13 cellular contexts compared by ENCODE assay signal in genomic region chr3:112767177-112767576, GRCh38.
DNase-seq lines count a peak whose midpoint lies in the region; ATAC-seq and TF ChIP-seq lines count a peak whose summit lies in the region.
"Had no signal": no experiment of that assay in that cellular context is flagged by ENCODE, and none has a peak within 500 bp of the region (broad histone marks: within the 10 kb centered on the region; RNA-seq: fewer than 3 reads in every experiment).

No MANE protein-coding gene starts in this region.

- peak overlapping the region; percentile 14; the same call in 1 of the 2 replicates for H3K9ac ChIP-seq in OCI-LY3 (ENCODE audit: low read length)

- POLR2A ChIA-PET in activated CD4-positive, alpha-beta memory T cell treated with anti-CD3 and anti-CD28 coated beads for 36 hours (lab: Charles Lee), result no interaction called here

- no peaks in the 10 kb centered on the region for H3K36me3 ChIP-seq in OCI-LY3 (replicated peaks; ENCODE audit: low read depth, low read length)

- H3K27me3 Mint-ChIP-seq in naive B cell, result no peaks in the 10 kb centered on the region
- no peaks in the 10 kb centered on the region for H3K27me3 Mint-ChIP-seq in activated CD4-positive, alpha-beta memory T cell treated with anti-CD3 and anti-CD28 coated beads for 36 hours

- no peaks in the 10 kb centered on the region for H3K9me3 ChIP-seq in OCI-LY3 (ENCODE audit: insufficient read depth, low read length)

- no peak for TF ChIP-seq CTCF in OCI-LY3 (IDR thresholded peaks at IDR 0.05; ENCODE audit: low read depth, low read length)

- CTCF ChIA-PET in activated CD4-positive, alpha-beta memory T cell treated with anti-CD3 and anti-CD28 coated beads for 36 hours (lab: Charles Lee), result interaction anchor here (0.7 kb wide), 1 partner anchor 26 kb away, joined by 3 read pairs; no protein-coding TSS in a partner anchor

- peak overlapping the region; percentile 42 for H3K4me3 ChIP-seq in OCI-LY3 (ENCODE audit: low read length)

- no peak overlapping the region; the same call in 1 of the 2 replicates for H2AFZ ChIP-seq in OCI-LY3 (ENCODE audit: low read depth, low read length)

- H3K4me1 Mint-ChIP-seq in naive B cell, result peaks cover 11 to 20% (median 18%) of the 10 kb centered on the region in 3 donors
- H3K4me1 Mint-ChIP-seq in activated CD4-positive, alpha-beta memory T cell treated with anti-CD3 and anti-CD28 coated beads for 36 hours (ENCODE audit: low read depth), result peaks cover 24% of the 10 kb centered on the region

- no peaks in the 10 kb centered on the region for H3K36me3 Mint-ChIP-seq in naive B cell
- no peaks in the 10 kb centered on the region for H3K36me3 Mint-ChIP-seq in activated CD4-positive, alpha-beta memory T cell treated with anti-CD3 and anti-CD28 coated beads for 36 hours
- H3K36me3 Mint-ChIP-seq: natural killer cell had no signal

- H4K20me1 ChIP-seq in OCI-LY3 (ENCODE audit: insufficient read depth, low read length), result no peaks in the 10 kb centered on the region

- H3K4me1 ChIP-seq in OCI-LY3 (ENCODE audit: low read length), result peaks cover 42% of the 10 kb centered on the region

- H3K27ac ChIP-seq in OCI-LY3 (ENCODE audit: low read length), result peak overlapping the region; percentile 43

- H3K79me2 ChIP-seq in OCI-LY3 (ENCODE audit: low read length), result no peaks in the 10 kb centered on the region

- peak overlapping the region; percentile 72 for H3K4me2 ChIP-seq in OCI-LY3 (ENCODE audit: low read length)

- intact Hi-C loops in activated CD4-positive, alpha-beta memory T cell treated with anti-CD3 and anti-CD28 coated beads for 36 hours (cut with micrococcal nuclease), result no loop called here

- H3K9me3 Mint-ChIP-seq in naive B cell, result no peaks in the 10 kb centered on the region
- no peaks in the 10 kb centered on the region for H3K9me3 Mint-ChIP-seq in activated CD4-positive, alpha-beta memory T cell treated with anti-CD3 and anti-CD28 coated beads for 36 hours
- H3K9me3 Mint-ChIP-seq: activated T-cell treated with anti-CD3 and anti-CD28 coated beads, Interleukin-2, amount 50 U/mL, for 4 hours; natural killer cell had no signal

- H3K27ac Mint-ChIP-seq in naive B cell, result peak overlapping the region in 4 of 6 donors; percentile 9 to 73 (median 42)
- no peak overlapping the region for H3K27ac Mint-ChIP-seq in activated CD4-positive, alpha-beta memory T cell treated with anti-CD3 and anti-CD28 coated beads for 36 hours
- H3K27ac Mint-ChIP-seq: natural killer cell had no signal

- DNase-seq in naive B cell (peak; percentile 19), AG08396 (ENCODE audit: low spot score) (no peak), hippocampal formation (lab: John Stamatoyannopoulos, UW) (no peak)
- no peak for DNase-seq in activated CD4-positive, alpha-beta memory T cell treated with anti-CD3 and anti-CD28 coated beads for 36 hours
- DNase-seq: activated T-cell treated with anti-CD3 and anti-CD28 coated beads, Interleukin-2, amount 50 U/mL, for 4 hours; DMS79 treated with DMSO at 0.1 percent for 48 hours; natural killer cell; NCI-H2227 treated with DMSO at 0.1 percent for 48 hours; T-helper 1 cell had no signal

- peak overlapping the region in 2 of 8 donors; percentile 23 to 74 for H3K4me3 Mint-ChIP-seq in naive B cell
- H3K4me3 Mint-ChIP-seq in activated CD4-positive, alpha-beta memory T cell treated with anti-CD3 and anti-CD28 coated beads for 36 hours, result no peak overlapping the region
- H3K4me3 Mint-ChIP-seq: activated T-cell treated with anti-CD3 and anti-CD28 coated beads, Interleukin-2, amount 50 U/mL, for 4 hours; natural killer cell had no signal

- ATAC-seq in GM18867 (IDR thresholded peaks at IDR 0.05; ENCODE audit: unreplicated experiment) (peak; percentile 63), HG02763 (IDR thresholded peaks at IDR 0.05; ENCODE audit: unreplicated experiment) (peak; percentile 64), naive B cell (ENCODE audit: low read depth in 2 of 2) (peak; percentile 96), HG03175 (IDR thresholded peaks at IDR 0.05; ENCODE audit: unreplicated experiment) (no peak)
- ATAC-seq: activated T-cell treated with anti-CD3 and anti-CD28 coated beads, Interleukin-2, amount 50 U/mL, for 4 hours; natural killer cell had no signal

- no peaks in the 10 kb centered on the region for H3K27me3 ChIP-seq in OCI-LY3 (ENCODE audit: low read depth, low read length)
